Comparison of ENCODE assay signal across 8 cellular contexts in genomic region chr4:42656986-42657792, GRCh38. TPM values are rescaled to one million over a fixed set of nuclear protein-coding genes. Genes with fewer than 3 reads are reported as not detected.
DNase-seq lines count a peak whose midpoint lies in the region; ATAC-seq and TF ChIP-seq lines count a peak whose summit lies in the region.

ATP8A1 (minus strand) TSS chr4:42657105; CDS start chr4:42656873, 232 bp downstream.

- in situ Hi-C loops in IMR-90 (cut with MboI; ENCODE audit: low sequenced_read_pairs), result no loop called here

- H2BK20ac ChIP-seq in IMR-90 (ENCODE audit: low read depth, low read length), result peak within 1 kb of the TSS; percentile 97

- peak within 1 kb of the TSS; percentile 91 for H3K9ac ChIP-seq in IMR-90 (ENCODE audit: low read depth, low read length)

- H2AK9ac ChIP-seq in IMR-90 (replicated peaks; ENCODE audit: low read depth, low read length, poor library complexity), result peak within 1 kb of the TSS; percentile 87

- peak within 1 kb of the TSS; percentile 92 for H3K4me2 ChIP-seq in IMR-90 (ENCODE audit: low read depth, low read length)
- peak within 1 kb of the TSS; percentile 89 for H3K4me2 ChIP-seq in OCI-LY7 (ENCODE audit: low read length)

- TF ChIP-seq RAD21 in IMR-90 (IDR thresholded peaks at IDR 0.05; ENCODE audit: low read length), result no peak

- H3K9me1 ChIP-seq in IMR-90 (ENCODE audit: insufficient read depth, low read length), result no peaks in the 10 kb centered on the region

- BruUV-seq in IMR-90 (replicated peaks; lab: Mats Ljungman, UMichigan) (no TSS peak), OCI-LY7 (replicated peaks; lab: Mats Ljungman, UMichigan) (no TSS peak)

- H2BK120ac ChIP-seq in IMR-90 (ENCODE audit: low read depth, low read length), result peak within 1 kb of the TSS; percentile 100

- H3K36me3 ChIP-seq in IMR-90 (ENCODE audit: control insufficient read depth, insufficient read depth, low read length) (no peaks in the 10 kb centered on the region), OCI-LY7 (ENCODE audit: insufficient read depth, low read length) (peaks cover 37% of the 10 kb centered on the region)

- H3K23ac ChIP-seq in IMR-90 (ENCODE audit: low read depth, low read length), result peak within 1 kb of the TSS; percentile 88

- H4K91ac ChIP-seq in IMR-90 (ENCODE audit: insufficient read depth, low read depth, low read length), result peak within 1 kb of the TSS; percentile 96

- H3K14ac ChIP-seq in IMR-90 (replicated peaks; ENCODE audit: low read depth, low read length), result peak within 1 kb of the TSS; percentile 100

- H4K8ac ChIP-seq in IMR-90 (ENCODE audit: low read depth in 2 of 2, low read length in 2 of 2), result peak within 1 kb of the TSS; percentile 82 to 95

- 0% methylated on average over 23 of the region's 68 CpGs; no CpG with 5 or more reads in 1 of the 2 experiments for WGBS in IMR-90 (ENCODE audit: extremely low coverage in 2 of 2, insufficient read length in 1 of 2), 2 experiments

- TF ChIP-seq POLR2A in IMR-90 (IDR thresholded peaks at IDR 0.05; ENCODE audit: low read depth, low read length), result no peak

- POLR2A ChIA-PET in IMR-90 (lab: Charles Lee; ENCODE audit: unreplicated experiment), result interaction anchor here (0.6 kb wide), 3 partner anchors 10 to 406 kb away, joined by 3 to 4 read pairs (median 3); no protein-coding TSS in a partner anchor
- POLR2A ChIA-PET in OCI-LY7 (lab: Charles Lee), result interaction anchor here (0.5 to 7.0 kb wide), 19 partner anchors 8 to 1655 kb away, joined by 3 to 132 read pairs (median 6); no protein-coding TSS in a partner anchor

- H3K79me2 ChIP-seq in OCI-LY7 (ENCODE audit: insufficient read depth, low read depth, low read length), result peaks cover 52% of the 10 kb centered on the region

- H3K79me1 ChIP-seq in IMR-90 (ENCODE audit: low read depth in 1 of 2, low read length in 2 of 2), result no peaks in the 10 kb centered on the region

- no peaks in the 10 kb centered on the region for H4K20me1 ChIP-seq in IMR-90 (ENCODE audit: insufficient read depth, low read length)
- peaks cover 21% of the 10 kb centered on the region; the same call in 1 of the 2 replicates for H4K20me1 ChIP-seq in OCI-LY7 (ENCODE audit: insufficient read depth, low read length)

- H3K9me2 ChIP-seq in OCI-LY7 (ENCODE audit: insufficient read depth, low read length), result no peaks in the 10 kb centered on the region

- H3K4me3 ChIP-seq in IMR-90 (ENCODE audit: insufficient read depth, low read depth, low read length), result peak within 1 kb of the TSS; percentile 50
- H3K4me3 ChIP-seq in OCI-LY7 (ENCODE audit: low read depth, low read length, poor library complexity, severe bottlenecking), result peak within 1 kb of the TSS; percentile 98
- H3K4me3 ChIP-seq in epithelial cell of esophagus (ENCODE audit: low read length), result peak within 1 kb of the TSS; percentile 78

- TF ChIP-seq CTCF in IMR-90 (conservative IDR thresholded peaks at IDR 0.05; ENCODE audit: low read depth, low read length) (no peak), OCI-LY7 (conservative IDR thresholded peaks at IDR 0.05; ENCODE audit: low read length) (no peak), epithelial cell of esophagus (IDR thresholded peaks at IDR 0.05; ENCODE audit: insufficient read depth, low read depth, low read length, missing control alignments) (no peak)

- intact Hi-C loops in IMR-90 (cut with micrococcal nuclease) (no loop called here), OCI-LY7 (cut with micrococcal nuclease; ENCODE audit: unreplicated experiment) (loop anchor here (1.0 to 10.0 kb wide), 6 partner anchors 14 to 502 kb away; partner anchors contain the start of gene BEND4)

- no peaks in the 10 kb centered on the region for H3K4me1 ChIP-seq in IMR-90 (ENCODE audit: control insufficient read depth, insufficient read depth, low read length)
- H3K4me1 ChIP-seq in OCI-LY7 (ENCODE audit: insufficient read depth, low read length, poor library complexity, severe bottlenecking), result peaks cover 32% of the 10 kb centered on the region

- peak within 1 kb of the TSS; percentile 72; the same call in 1 of the 2 replicates for H4K5ac ChIP-seq in IMR-90 (ENCODE audit: low read depth, low read length)

- H3K9me3 ChIP-seq in IMR-90 (ENCODE audit: control insufficient read depth, insufficient read depth, low read length) (no peaks in the 10 kb centered on the region), OCI-LY7 (ENCODE audit: low read length) (peaks cover 14% of the 10 kb centered on the region)

- ATAC-seq in GM21529 (IDR thresholded peaks at IDR 0.05; ENCODE audit: unreplicated experiment), result peak; percentile 68
- ATAC-seq in IMR-90 (ENCODE audit: low read depth), result peak; percentile 99

- peak within 1 kb of the TSS; percentile 87 for H3K18ac ChIP-seq in IMR-90 (ENCODE audit: low read depth, low read length)

- dilution Hi-C loops in IMR-90 (cut with HindIII; ENCODE audit: low sequenced_read_pairs, unreplicated experiment), result no loop called here

- DNase-seq in DMS 273 treated with DMSO at 0.1 percent for 48 hours (lab: John Stamatoyannopoulos, UW) (peak; percentile 81), IMR-90 (peak; percentile 68), OCI-LY7 (ENCODE audit: low spot score) (peak; percentile 95), activated T-cell treated with anti-CD3 and anti-CD28 coated beads for 1 hour (ENCODE audit: low read depth) (peak; percentile 95), epithelial cell of esophagus (ENCODE audit: low read depth) (peak; percentile 90), middle frontal gyrus (ENCODE audit: extremely low spot score, low spot score) (peak; percentile 87)
- DNase-seq in stimulated activated CD8-positive, alpha-beta memory T cell treated with anti-CD3 and anti-CD28 coated beads, Interleukin-2, amount 100 ng/mL, for 1 hour (ENCODE audit: low read depth in 2 of 2), result peak; percentile 81 to 89

- no peak within 1 kb of the TSS for H2AK5ac ChIP-seq in IMR-90 (ENCODE audit: low read depth, low read length)

- H3K27ac ChIP-seq in IMR-90 (ENCODE audit: insufficient read depth, low read length) (peak within 1 kb of the TSS; percentile 88), OCI-LY7 (ENCODE audit: low read depth, low read length, poor library complexity, severe bottlenecking) (peak within 1 kb of the TSS; percentile 75)

- CTCF ChIA-PET in IMR-90 (lab: Yijun Ruan, JAX) (interaction anchor here (1.3 to 1.5 kb wide), 2 partner anchors 10 to 88 kb away, joined by 4 to 5 read pairs; no protein-coding TSS in a partner anchor), OCI-LY7 (lab: Charles Lee; ENCODE audit: unreplicated experiment) (interaction anchor here (1.0 to 2.0 kb wide), 6 partner anchors 12 to 88 kb away, joined by 5 to 9 read pairs (median 6); no protein-coding TSS in a partner anchor)

- H3K27me3 ChIP-seq in IMR-90 (ENCODE audit: control insufficient read depth, insufficient read depth, low read length), result no peaks in the 10 kb centered on the region

- H3K56ac ChIP-seq in IMR-90 (ENCODE audit: extremely low read depth, insufficient read depth, low read length), result peak within 1 kb of the TSS; percentile 89

- H2BK15ac ChIP-seq in IMR-90 (ENCODE audit: low read depth, low read length), result peak within 1 kb of the TSS; percentile 90; the same call in 2 of the 3 replicates

- peak within 1 kb of the TSS; percentile 97 for H3K4ac ChIP-seq in IMR-90 (ENCODE audit: low read depth, low read length)

- H2BK5ac ChIP-seq in IMR-90 (ENCODE audit: low read depth, low read length, poor library complexity, severe bottlenecking), result peak within 1 kb of the TSS; percentile 67

- H2AFZ ChIP-seq in IMR-90 (replicated peaks; ENCODE audit: low read length, poor library complexity) (peak within 1 kb of the TSS; percentile 99), OCI-LY7 (ENCODE audit: low read length) (peak within 1 kb of the TSS; percentile 52; the same call in 1 of the 2 replicates)

TF ChIP-seq in IMR-90, 13 proteins besides CTCF, POLR2A, EP300 and RAD21:
- TF ChIP-seq SMC3 (IDR thresholded peaks at IDR 0.05; ENCODE audit: low read depth, low read length) (no peak), MAFK (IDR thresholded peaks at IDR 0.05; ENCODE audit: low read depth, low read length) (no peak), CHD1 (IDR thresholded peaks at IDR 0.05; ENCODE audit: low read depth, low read length) (peak; percentile 98; the same call in 1 of the 2 replicates), CEBPB (IDR thresholded peaks at IDR 0.05; ENCODE audit: low read depth, low read length) (no peak), RFX5 (IDR thresholded peaks at IDR 0.05; ENCODE audit: low read depth, low read length) (no peak), MXI1 (IDR thresholded peaks at IDR 0.05; ENCODE audit: borderline replicate concordance, low read depth, low read length) (0 out of 2 replicates have a peak, but pooled peaks have one; percentile 14), USF2 (IDR thresholded peaks at IDR 0.05; ENCODE audit: low read depth, low read length) (no peak), ELK1 (IDR thresholded peaks at IDR 0.05; ENCODE audit: borderline replicate concordance, low read depth, low read length) (no peak), MAZ (IDR thresholded peaks at IDR 0.05; ENCODE audit: borderline replicate concordance, low read depth, low read length) (peak; percentile 89; the same call in 1 of the 2 replicates), FOS (IDR thresholded peaks at IDR 0.05; ENCODE audit: low read depth, low read length) (no peak), NFE2L2 (IDR thresholded peaks at IDR 0.05; ENCODE audit: low read depth, low read length) (no peak), RCOR1 (IDR thresholded peaks at IDR 0.05; ENCODE audit: insufficient replicate concordance, low read length) (no peak), BHLHE40 (IDR thresholded peaks at IDR 0.05; ENCODE audit: low read depth, low read length) (peak; percentile 98)

RNA-seq across cellular contexts. Expression of gene ATP8A1, which starts in this region (rescaled TPM):
- total RNA-seq in IMR-90 (2012; rRNA removed) (0.36 and 0.83 TPM in 2 replicates), OCI-LY7 (2022) (141 and 149 TPM in 2 replicates)
- 0.12 and 0.13 TPM in 2 replicates for polyA plus RNA-seq in IMR-90 (2012; rRNA removed)
- polyA plus RNA-seq in IMR-90 (2012; cell fraction: cytosol; rRNA removed), result 0.02 TPM in 2 replicates
- 0.03 and 0.37 TPM in 2 replicates for polyA plus RNA-seq in IMR-90 (2012; cell fraction: nucleus; rRNA removed; ENCODE audit: low replicate concordance)
- total RNA-seq in OCI-LY7 (2014; rRNA removed; shearing (Covaris generic)), result 76.7 and 80.0 TPM in 2 replicates

Comparison
In these comparisons a context has a peak if more than half of its experiments do, and no peak if none do; other contexts are left out.
1. Peak in every context shown above with its lines: DNase-seq, ATAC-seq, H3K4me3 ChIP-seq and H3K27ac ChIP-seq.
2. RNA of gene ATP8A1 (total RNA-seq): 76.7 to 149 TPM in OCI-LY7; 0.36 to 0.83 TPM in IMR-90; every median in the first group is over 10 times any median in the second.
3. Peak in DNase-seq, ATAC-seq, H3K4me3 ChIP-seq, H3K27ac ChIP-seq, H3K9ac ChIP-seq and H3K4me2 ChIP-seq in IMR-90; RNA of the gene not detected or under 1 TPM.